ENCODE assay signal across 32 cellular contexts in the genomic region with DNA sequence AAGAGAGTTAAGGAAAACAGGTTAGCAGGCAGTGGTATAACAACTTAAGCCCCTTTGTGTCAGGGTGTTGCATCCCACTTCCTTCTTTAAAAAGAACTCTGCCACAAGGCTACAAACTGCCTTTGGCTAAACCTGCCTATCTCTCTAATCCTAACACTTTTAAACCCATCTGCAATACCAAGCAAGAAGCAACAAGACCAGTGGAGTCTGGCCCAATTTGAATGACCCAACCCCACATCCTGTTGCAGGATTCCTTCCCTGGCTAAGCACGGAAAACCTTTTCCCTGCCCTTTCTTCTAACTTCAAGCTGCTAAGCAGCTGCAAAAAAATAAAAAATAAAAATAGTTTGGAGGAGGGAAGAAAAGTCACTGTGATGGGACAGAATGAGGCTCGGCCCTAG. TPM values are rescaled to one million over a fixed set of nuclear protein-coding genes. Genes with fewer than 3 reads are reported as not detected.
A peak's percentile ranks its signal among the peaks of the same experiment; 100 is the strongest.
DNase-seq lines count a peak whose midpoint lies in the region; ATAC-seq, FAIRE-seq and TF ChIP-seq lines count a peak whose summit lies in the region.
"Had no signal": no experiment of that assay in that cellular context is flagged by ENCODE, and none has a peak within 500 bp of the region (broad histone marks: within the 10 kb centered on the region; RNA-seq: fewer than 3 reads in every experiment).

No MANE protein-coding gene starts in this region.

- H3K9me3 ChIP-seq in keratinocyte (ENCODE audit: control insufficient read depth, low read depth, low read length) = no peaks in the 10 kb centered on the region
- H3K9me3 ChIP-seq: SK-N-SH, spleen, thoracic aorta had no signal

- peaks cover under 1% of the 10 kb centered on the region for H3K36me3 Mint-ChIP-seq in activated T-cell treated with anti-CD3 and anti-CD28 coated beads, Interleukin-2, amount 50 U/mL, for 4 hours (ENCODE audit: insufficient read depth)
- H3K36me3 Mint-ChIP-seq: CD4-positive, CD25-positive, alpha-beta regulatory T cell had no signal

- H4K20me1 ChIP-seq in keratinocyte (ENCODE audit: control insufficient read depth, extremely low read depth, insufficient read depth, low read length) = no peaks in the 10 kb centered on the region

- peaks cover 7% of the 10 kb centered on the region for H3K4me1 Mint-ChIP-seq in activated T-cell treated with anti-CD3 and anti-CD28 coated beads, Interleukin-2, amount 50 U/mL, for 4 hours (ENCODE audit: low read depth)

- peak overlapping the region; percentile 45 for H3K9ac ChIP-seq in keratinocyte (ENCODE audit: control insufficient read depth, extremely low read depth, insufficient read depth, low read length)
- H3K9ac ChIP-seq: SK-N-SH had no signal

- peak overlapping the region; percentile 70 for H3K4me2 ChIP-seq in keratinocyte (ENCODE audit: control insufficient read depth, extremely low read depth, insufficient read depth, low read depth, low read length)
- H3K4me2 ChIP-seq: SK-N-SH had no signal

- H3K4me3 ChIP-seq in AG10803 (ENCODE audit: low read length) = no peak overlapping the region
- H3K4me3 ChIP-seq in choroid plexus epithelial cell (ENCODE audit: low read depth, low read length) = no peak overlapping the region
- H3K4me3 ChIP-seq in keratinocyte (ENCODE audit: control insufficient read depth in 2 of 3, extremely low read depth in 1 of 3, insufficient read depth in 2 of 3, low read depth in 1 of 3, low read length in 3 of 3) = peak overlapping the region in 1 of 3 experiments; percentile 23
- H3K4me3 ChIP-seq: cardiac muscle cell, K562, spleen, thoracic aorta had no signal

- no peaks in the 10 kb centered on the region for H3K9me1 ChIP-seq in keratinocyte (ENCODE audit: control insufficient read depth, extremely low read depth, insufficient read depth, low read length)

- DNase-seq in AG10803 (ENCODE audit: low read depth) (peak; percentile 60), RPMI7951 (ENCODE audit: low read depth) (peak; percentile 76), choroid plexus epithelial cell (ENCODE audit: low read depth) (peak; percentile 35), keratinocyte (ENCODE audit: low read depth, low spot score) (no peak), SIG-M5 (lab: John Stamatoyannopoulos, UW) (no peak)
- DNase-seq in activated T-cell treated with anti-CD3 and anti-CD28 coated beads, Interleukin-2, amount 50 U/mL, for 4 hours = no peak
- DNase-seq: activated CD4-positive, alpha-beta T cell treated with anti-CD3 and anti-CD28 coated beads for 1 hour; AML-193; CD4-positive, CD25-positive, alpha-beta regulatory T cell; cortex of kidney; DMS79 treated with DMSO at 0.1 percent for 48 hours; GF-D8; hypothalamus; left colon; NCI-H1092 treated with DMSO at 0.1 percent for 48 hours; NCI-H1694 treated with DMSO at 0.1 percent for 48 hours; NCI-H446 treated with DMSO at 0.1 percent for 48 hours; posterior cingulate gyrus; right cardiac atrium; SK-N-SH; spleen; stimulated activated CD8-positive, alpha-beta memory T cell treated with anti-CD3 and anti-CD28 coated beads, Interleukin-4, amount 100 ng/mL, for 48 hours; T-helper 17 cell had no signal

- H3K27ac ChIP-seq in keratinocyte (ENCODE audit: control insufficient read depth, insufficient read depth, low read length) = peak overlapping the region; percentile 82
- H3K27ac ChIP-seq: cardiac muscle cell, spleen, thoracic aorta had no signal

- H2AFZ ChIP-seq in keratinocyte (ENCODE audit: control insufficient read depth, low read length) = no peak overlapping the region

- H3K27me3 Mint-ChIP-seq in activated T-cell treated with anti-CD3 and anti-CD28 coated beads, Interleukin-2, amount 50 U/mL, for 4 hours (ENCODE audit: low read depth) = no peaks in the 10 kb centered on the region
- H3K27me3 Mint-ChIP-seq: activated naive CD4-positive, alpha-beta T cell treated with anti-CD3 and anti-CD28 coated beads, Interleukin-2, amount 50 U/mL, for 24 hours; CD4-positive, CD25-positive, alpha-beta regulatory T cell; memory B cell; stimulated activated naive CD8-positive, alpha-beta T cell treated with anti-CD3 and anti-CD28 coated beads, Interleukin-15, Interleukin-2, amounts not matched to agents 100 ng/mL and 50 ng/mL, for 24 hours; T-helper 17 cell had no signal

- no peaks in the 10 kb centered on the region for H3K36me3 ChIP-seq in keratinocyte (ENCODE audit: control insufficient read depth in 2 of 2, extremely low read depth in 1 of 2, insufficient read depth in 2 of 2, low read length in 2 of 2)
- H3K36me3 ChIP-seq: cardiac muscle cell had no signal

- ATAC-seq in GM21381 (IDR thresholded peaks at IDR 0.05; ENCODE audit: unreplicated experiment) (no peak), HG02973 (IDR thresholded peaks at IDR 0.05; ENCODE audit: unreplicated experiment) (no peak)
- ATAC-seq in activated T-cell treated with anti-CD3 and anti-CD28 coated beads, Interleukin-2, amount 50 U/mL, for 4 hours = no peak
- ATAC-seq: K562, right cardiac atrium, T-helper 17 cell had no signal

- FAIRE-seq in keratinocyte (lab: Jason Lieb, UNC) = peak; percentile 98
- FAIRE-seq: A204.1, K562 had no signal

- no peak overlapping the region for H3K4me3 Mint-ChIP-seq in activated T-cell treated with anti-CD3 and anti-CD28 coated beads, Interleukin-2, amount 50 U/mL, for 4 hours
- H3K4me3 Mint-ChIP-seq: activated naive CD4-positive, alpha-beta T cell treated with anti-CD3 and anti-CD28 coated beads, Interleukin-2, amount 50 U/mL, for 24 hours; CD4-positive, CD25-positive, alpha-beta regulatory T cell; memory B cell; stimulated activated naive CD8-positive, alpha-beta T cell treated with anti-CD3 and anti-CD28 coated beads, Interleukin-15, Interleukin-2, amounts not matched to agents 100 ng/mL and 50 ng/mL, for 24 hours; T-helper 17 cell had no signal

- dilution Hi-C loops in keratinocyte (cut with MboI; ENCODE audit: extremely low pct_ligation_motif_present, low sequenced_read_pairs) = no loop called here

- peaks cover 70% of the 10 kb centered on the region for H3K79me2 ChIP-seq in keratinocyte (ENCODE audit: control insufficient read depth, insufficient read depth, low read length)

- no peaks in the 10 kb centered on the region for H3K27me3 ChIP-seq in keratinocyte (ENCODE audit: control insufficient read depth, extremely low read depth, insufficient read depth, low read length)
- H3K27me3 ChIP-seq: cardiac muscle cell, spleen had no signal

- no peaks in the 10 kb centered on the region for H3K9me3 Mint-ChIP-seq in activated T-cell treated with anti-CD3 and anti-CD28 coated beads, Interleukin-2, amount 50 U/mL, for 4 hours
- H3K9me3 Mint-ChIP-seq: activated naive CD4-positive, alpha-beta T cell treated with anti-CD3 and anti-CD28 coated beads, Interleukin-2, amount 50 U/mL, for 24 hours; CD4-positive, CD25-positive, alpha-beta regulatory T cell; memory B cell; stimulated activated naive CD8-positive, alpha-beta T cell treated with anti-CD3 and anti-CD28 coated beads, Interleukin-15, Interleukin-2, amounts not matched to agents 100 ng/mL and 50 ng/mL, for 24 hours had no signal

- H3K4me1 ChIP-seq in keratinocyte (ENCODE audit: control insufficient read depth, extremely low read depth, insufficient read depth, low read length) = peaks cover 80% of the 10 kb centered on the region

- no peak for TF ChIP-seq CTCF in AG10803 (conservative IDR thresholded peaks at IDR 0.05; ENCODE audit: low read length)
- no peak for TF ChIP-seq CTCF in choroid plexus epithelial cell (conservative IDR thresholded peaks at IDR 0.05; ENCODE audit: low read depth, low read length)
- TF ChIP-seq CTCF in keratinocyte (optimal IDR thresholded peaks at IDR 0.05 in 1 of 3, IDR thresholded peaks at IDR 0.05 in 1 of 3, conservative IDR thresholded peaks at IDR 0.05 in 1 of 3; ENCODE audit: extremely low read depth in 1 of 3, insufficient read depth in 2 of 3, low read length in 3 of 3) = no peak

RNA-seq across cellular contexts. Expression of gene ABCA1, which starts 27.1 kb away (rescaled TPM):
- 20.8 TPM in 2 replicates for total RNA-seq in RPMI7951 (2014; rRNA removed; shearing (Covaris generic))
- polyA plus RNA-seq in keratinocyte = 20.8 to 35.9 TPM (median 23.0 TPM) in 3 replicates
- 2.5 TPM for polyA plus RNA-seq in keratinocyte (2011; ENCODE audit: low read depth)
- polyA plus RNA-seq in keratinocyte (2011; cell fraction: cytosol; rRNA removed) = 4.2 and 6.8 TPM in 2 replicates
- 45.6 and 53.6 TPM in 2 replicates for polyA plus RNA-seq in keratinocyte (2011; cell fraction: nucleus; rRNA removed)
- 4.2 and 27.7 TPM in 2 replicates for polyA plus RNA-seq in keratinocyte (2012; ENCODE audit: low replicate concordance)
- 262 to 318 TPM (median 305 TPM) in 3 replicates for polyA minus RNA-seq in keratinocyte
- 47.2 TPM for polyA minus RNA-seq in keratinocyte (2011; cell fraction: cytosol; rRNA and poly(A)+ RNA removed)
- 243 and 353 TPM in 2 replicates for polyA minus RNA-seq in keratinocyte (2011; cell fraction: nucleus; rRNA and poly(A)+ RNA removed)
- total RNA-seq in activated T-cell treated with anti-CD3 and anti-CD28 coated beads, Interleukin-2, amount 50 U/mL, for 4 hours = under 1 TPM; 0.26 to 0.30 (median 0.30) TPM

Comparison
In these comparisons a context has a peak if more than half of its experiments do, and no peak if none do; other contexts are left out.
1. DNase-seq: peak in AG10803 (single experiment), RPMI7951 (single experiment) and choroid plexus epithelial cell (single experiment); none in keratinocyte (single experiment), SIG-M5 (single experiment) and activated T-cell treated with anti-CD3 and anti-CD28 coated beads, Interleukin-2, amount 50 U/mL, for 4 hours (single experiment).
2. RNA of gene ABCA1, which starts 27.1 kb away (total RNA-seq): 20.8 TPM in RPMI7951; 0.26 to 0.30 TPM in activated T-cell treated with anti-CD3 and anti-CD28 coated beads, Interleukin-2, amount 50 U/mL, for 4 hours; every median in the first group is over 10 times any median in the second.